ENCODE assay signal across 26 cellular contexts in genomic region chr7:2516194-2516555, GRCh38. TPM values are rescaled to one million over a fixed set of nuclear protein-coding genes. Genes with fewer than 3 reads are reported as not detected.
DNase-seq lines count a peak whose midpoint lies in the region; ATAC-seq, FAIRE-seq and TF ChIP-seq lines count a peak whose summit lies in the region.
"Had no signal": no experiment of that assay in that cellular context is flagged by ENCODE, and none has a peak within 500 bp of the region (broad histone marks: within the 10 kb centered on the region; RNA-seq: fewer than 3 reads in every experiment).

No MANE protein-coding gene starts in this region.

- H3K9me3 ChIP-seq in A549 (no peaks in the 10 kb centered on the region), WERI-Rb-1 (ENCODE audit: severe bottlenecking) (no peaks in the 10 kb centered on the region)
- H3K9me3 ChIP-seq: gastroesophageal sphincter, prostate gland, stomach, transverse colon had no signal

- H3K27me3 ChIP-seq in WERI-Rb-1 (ENCODE audit: insufficient read depth, low read depth, severe bottlenecking), result no peaks in the 10 kb centered on the region

- TF ChIP-seq POLR2A in A549 (IDR thresholded peaks at IDR 0.05; ENCODE audit: low read length), result no peak
- no peak for TF ChIP-seq POLR2A in erythroblast (IDR thresholded peaks at IDR 0.05; ENCODE audit: low read length)

- no peaks in the 10 kb centered on the region for H3K9me3 Mint-ChIP-seq in Calu3 (ENCODE audit: low read depth, unreplicated experiment)
- H3K9me3 Mint-ChIP-seq in activated naive CD8-positive, alpha-beta T cell treated with anti-CD3 and anti-CD28 coated beads, Interleukin-2, amount 50 U/mL, for 24 hours, result no peaks in the 10 kb centered on the region
- H3K9me3 Mint-ChIP-seq: activated T-helper 17 cell treated with anti-CD3 and anti-CD28 coated beads, Interleukin-2, amount 50 U/mL, for 72 hours had no signal

- CTCF ChIA-PET in A549 (lab: Yijun Ruan, JAX) (no interaction called here), Calu3 (lab: Charles Lee) (no interaction called here)

- H3K4me1 Mint-ChIP-seq in Calu3 (ENCODE audit: low read depth, unreplicated experiment), result peaks cover 42% of the 10 kb centered on the region
- H3K4me1 Mint-ChIP-seq in activated naive CD8-positive, alpha-beta T cell treated with anti-CD3 and anti-CD28 coated beads, Interleukin-2, amount 50 U/mL, for 24 hours, result peaks cover 46% of the 10 kb centered on the region

- TF ChIP-seq RAD21 in A549 (conservative IDR thresholded peaks at IDR 0.05 in 1 of 2, IDR thresholded peaks at IDR 0.05 in 1 of 2), result no peak

- TF ChIP-seq CTCF in A549 (IDR thresholded peaks at IDR 0.05) (no peak), Calu3 (IDR thresholded peaks at IDR 0.05; ENCODE audit: unreplicated experiment) (no peak), WERI-Rb-1 (IDR thresholded peaks at IDR 0.05; ENCODE audit: low read depth, low read length) (no peak)

- DNase-seq in A549 (ENCODE audit: low read depth in 1 of 2, low spot score in 1 of 2), result peak; percentile 44 to 56
- peak; percentile 48 for DNase-seq in Calu3
- no peak for DNase-seq in WERI-Rb-1
- DNase-seq in left kidney (ENCODE audit: low read depth, low spot score), result peak; percentile 71
- DNase-seq in activated naive CD8-positive, alpha-beta T cell treated with anti-CD3 and anti-CD28 coated beads, Interleukin-2, amount 50 U/mL, for 24 hours, result no peak
- DNase-seq in erythroblast (lab: John Stamatoyannopoulos, UW), result no peak
- no peak for DNase-seq in activated T-cell treated with anti-CD3 and anti-CD28 coated beads, Interleukin-2, amount 50 U/mL, for 48 hours
- DNase-seq: activated CD4-positive, alpha-beta T cell treated with anti-CD3 and anti-CD28 coated beads for 36 hours; midbrain; NCI-H1417 treated with DMSO at 0.1 percent for 48 hours; NCI-H526 treated with DMSO at 0.1 percent for 48 hours; stomach; transverse colon had no signal

- ATAC-seq in A549 (peak; percentile 1 to 46; a peak in 3 of 6 replicates), HG02973 (IDR thresholded peaks at IDR 0.05; ENCODE audit: unreplicated experiment) (no peak)
- no peak for ATAC-seq in activated naive CD8-positive, alpha-beta T cell treated with anti-CD3 and anti-CD28 coated beads, Interleukin-2, amount 50 U/mL, for 24 hours
- ATAC-seq: activated CD4-positive, alpha-beta T cell treated with anti-CD3 and anti-CD28 coated beads for 36 hours; activated T-helper 17 cell treated with anti-CD3 and anti-CD28 coated beads, Interleukin-2, amount 50 U/mL, for 72 hours; gastroesophageal sphincter; left lobe of liver had no signal

- H3K36me3 ChIP-seq in WERI-Rb-1, result no peaks in the 10 kb centered on the region
- H3K36me3 ChIP-seq: cardiac muscle cell, gastroesophageal sphincter, prostate gland, stomach, transverse colon had no signal

- peak overlapping the region; percentile 60 to 95 for H3K27ac ChIP-seq in A549
- peak overlapping the region; percentile 66; the same call in 1 of the 2 replicates for H3K27ac ChIP-seq in WERI-Rb-1
- H3K27ac ChIP-seq: cardiac muscle cell, epithelial cell of prostate, gastroesophageal sphincter, prostate gland, stomach, transverse colon had no signal

- H3K4me1 ChIP-seq in A549, result peaks cover 46% of the 10 kb centered on the region

- no peak for TF ChIP-seq EP300 in A549 (IDR thresholded peaks at IDR 0.05)

- H3K4me3 ChIP-seq in A549, result no peak overlapping the region
- H3K4me3 ChIP-seq in WERI-Rb-1 (ENCODE audit: low read depth, low read length), result no peak overlapping the region
- H3K4me3 ChIP-seq: cardiac muscle cell, gastroesophageal sphincter, prostate gland, stomach, transverse colon had no signal

- H3K4me3 Mint-ChIP-seq in Calu3 (ENCODE audit: low read depth, unreplicated experiment), result no peak overlapping the region
- H3K4me3 Mint-ChIP-seq in activated naive CD8-positive, alpha-beta T cell treated with anti-CD3 and anti-CD28 coated beads, Interleukin-2, amount 50 U/mL, for 24 hours, result no peak overlapping the region
- H3K4me3 Mint-ChIP-seq: activated CD4-positive, alpha-beta T cell treated with anti-CD3 and anti-CD28 coated beads for 36 hours; activated T-helper 17 cell treated with anti-CD3 and anti-CD28 coated beads, Interleukin-2, amount 50 U/mL, for 72 hours had no signal

- POLR2A ChIA-PET in A549 (lab: Yijun Ruan, JAX), result no interaction called here

- 2% methylated on average over 5 of the region's 8 CpGs for WGBS in A549 (ENCODE audit: missing lambda C conversion rate)

- intact Hi-C loops in Calu3 (cut with micrococcal nuclease; ENCODE audit: unreplicated experiment), result no loop called here

- peak overlapping the region; percentile 73 for H3K4me2 ChIP-seq in A549

- no TSS peak for BruUV-seq in Calu3 (replicated peaks; lab: Mats Ljungman, UMichigan)

- no peak for FAIRE-seq in A549 (lab: Jason Lieb, UNC)
- FAIRE-seq: H54, TTC549 had no signal

- peaks cover 37% of the 10 kb centered on the region for H3K36me3 Mint-ChIP-seq in Calu3 (ENCODE audit: insufficient read depth, unreplicated experiment)
- H3K36me3 Mint-ChIP-seq in activated naive CD8-positive, alpha-beta T cell treated with anti-CD3 and anti-CD28 coated beads, Interleukin-2, amount 50 U/mL, for 24 hours (ENCODE audit: low read depth), result no peaks in the 10 kb centered on the region

- H3K27me3 Mint-ChIP-seq in Calu3 (ENCODE audit: unreplicated experiment), result no peaks in the 10 kb centered on the region
- H3K27me3 Mint-ChIP-seq in activated naive CD8-positive, alpha-beta T cell treated with anti-CD3 and anti-CD28 coated beads, Interleukin-2, amount 50 U/mL, for 24 hours, result no peaks in the 10 kb centered on the region
- H3K27me3 Mint-ChIP-seq: activated CD4-positive, alpha-beta T cell treated with anti-CD3 and anti-CD28 coated beads for 36 hours; activated T-helper 17 cell treated with anti-CD3 and anti-CD28 coated beads, Interleukin-2, amount 50 U/mL, for 72 hours had no signal

- no peak overlapping the region for H3K27ac Mint-ChIP-seq in Calu3 (ENCODE audit: unreplicated experiment)
- H3K27ac Mint-ChIP-seq in activated naive CD8-positive, alpha-beta T cell treated with anti-CD3 and anti-CD28 coated beads, Interleukin-2, amount 50 U/mL, for 24 hours, result no peak overlapping the region
- H3K27ac Mint-ChIP-seq: activated CD4-positive, alpha-beta T cell treated with anti-CD3 and anti-CD28 coated beads for 36 hours; activated T-helper 17 cell treated with anti-CD3 and anti-CD28 coated beads, Interleukin-2, amount 50 U/mL, for 72 hours had no signal

TF ChIP-seq in A549, 52 proteins besides CTCF, POLR2A, EP300 and RAD21:
- peak; percentile 41; the same call in 1 of the 2 replicates for TF ChIP-seq MAX (IDR thresholded peaks at IDR 0.05)
- TF ChIP-seq, protein P1, sequence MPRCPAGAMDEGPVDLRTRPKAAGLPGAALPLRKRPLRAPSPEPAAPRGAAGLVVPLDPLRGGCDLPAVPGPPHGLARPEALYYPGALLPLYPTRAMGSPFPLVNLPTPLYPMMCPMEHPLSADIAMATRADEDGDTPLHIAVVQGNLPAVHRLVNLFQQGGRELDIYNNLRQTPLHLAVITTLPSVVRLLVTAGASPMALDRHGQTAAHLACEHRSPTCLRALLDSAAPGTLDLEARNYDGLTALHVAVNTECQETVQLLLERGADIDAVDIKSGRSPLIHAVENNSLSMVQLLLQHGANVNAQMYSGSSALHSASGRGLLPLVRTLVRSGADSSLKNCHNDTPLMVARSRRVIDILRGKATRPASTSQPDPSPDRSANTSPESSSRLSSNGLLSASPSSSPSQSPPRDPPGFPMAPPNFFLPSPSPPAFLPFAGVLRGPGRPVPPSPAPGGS (IDR thresholded peaks at IDR 0.05), result no peak

RNA-seq across cellular contexts. Expression of gene LFNG, which starts 3.4 kb away (rescaled TPM):
- 2.3 and 2.9 TPM in 2 replicates for polyA plus RNA-seq in A549 (2011; rRNA removed)
- 4.7 and 6.4 TPM in 2 replicates for polyA plus RNA-seq in A549 (2012; cell fraction: cytosol; rRNA removed)
- 10.0 and 15.6 TPM in 2 replicates for polyA plus RNA-seq in A549 (2012; cell fraction: nucleus; rRNA removed)
- 5.8 to 7.3 TPM (median 6.3 TPM) in 3 replicates for polyA plus RNA-seq in A549 (2017; fragmentation: RNase III; extraction: RNeasy Plus Mini Kit Qiagen cat#74134 plus additional on column Dnase treatment)
- polyA minus RNA-seq in A549 (2011; rRNA and poly(A)+ RNA removed), result 2.7 and 3.0 TPM in 2 replicates
- total RNA-seq in Calu3 (2022), result 46.8 and 59.1 TPM in 2 replicates

RNA-seq across cellular contexts. Expression of gene BRAT1, which starts 39.1 kb away (rescaled TPM):
- polyA plus RNA-seq in A549 (2011; rRNA removed), result 11.9 and 13.3 TPM in 2 replicates
- polyA plus RNA-seq in A549 (2012; cell fraction: cytosol; rRNA removed), result 35.3 and 50.2 TPM in 2 replicates
- polyA plus RNA-seq in A549 (2012; cell fraction: nucleus; rRNA removed), result 140 and 205 TPM in 2 replicates
- 22.6 to 25.6 TPM (median 24.4 TPM) in 3 replicates for polyA plus RNA-seq in A549 (2017; fragmentation: RNase III; extraction: RNeasy Plus Mini Kit Qiagen cat#74134 plus additional on column Dnase treatment)
- 12.4 and 13.3 TPM in 2 replicates for polyA minus RNA-seq in A549 (2011; rRNA and poly(A)+ RNA removed)
- total RNA-seq in Calu3 (2022), result 56.2 and 59.6 TPM in 2 replicates

RNA-seq across cellular contexts. Expression of gene GRIFIN, which starts 40.0 kb away (rescaled TPM):
- polyA plus RNA-seq in A549 (2011; rRNA removed) (not detected in 2 replicates), A549 (2017; fragmentation: RNase III; extraction: RNeasy Plus Mini Kit Qiagen cat#74134 plus additional on column Dnase treatment) (not detected in 3 replicates)
- not detected in 2 replicates for polyA plus RNA-seq in A549 (2012; cell fraction: cytosol; rRNA removed)
- not detected in 2 replicates for polyA plus RNA-seq in A549 (2012; cell fraction: nucleus; rRNA removed)
- polyA minus RNA-seq in A549 (2011; rRNA and poly(A)+ RNA removed), result not detected in 2 replicates
- total RNA-seq in Calu3 (2022), result not detected in 2 replicates
- total RNA-seq: activated CD4-positive, alpha-beta T cell treated with anti-CD3 and anti-CD28 coated beads for 36 hours; activated T-helper 17 cell treated with anti-CD3 and anti-CD28 coated beads, Interleukin-2, amount 50 U/mL, for 72 hours; cardiac muscle cell; Daoy; dermis microvascular lymphatic vessel endothelial cell; gastroesophageal sphincter; left lobe of liver; prostate gland; stomach; transverse colon had no signal
- polyA plus RNA-seq: adipose tissue, cardiac muscle cell, neural cell, stomach had no signal

RNA-seq across cellular contexts. Expression of gene IQCE, which starts 42.6 kb away (rescaled TPM):
- polyA plus RNA-seq in A549 (2011; rRNA removed), result 10.1 and 10.6 TPM in 2 replicates
- 8.9 and 9.3 TPM in 2 replicates for polyA plus RNA-seq in A549 (2012; cell fraction: cytosol; rRNA removed)
- polyA plus RNA-seq in A549 (2012; cell fraction: nucleus; rRNA removed), result 16.7 and 18.2 TPM in 2 replicates
- 11.3 to 13.0 TPM (median 12.8 TPM) in 3 replicates for polyA plus RNA-seq in A549 (2017; fragmentation: RNase III; extraction: RNeasy Plus Mini Kit Qiagen cat#74134 plus additional on column Dnase treatment)
- polyA minus RNA-seq in A549 (2011; rRNA and poly(A)+ RNA removed), result 10.6 and 13.3 TPM in 2 replicates
- 94.8 and 96.4 TPM in 2 replicates for total RNA-seq in Calu3 (2022)

Comparison
In these comparisons a context has a peak if more than half of its experiments do, and no peak if none do; other contexts are left out.
1. ATAC-seq: peak in A549 (2 of 2); none in activated naive CD8-positive, alpha-beta T cell treated with anti-CD3 and anti-CD28 coated beads, Interleukin-2, amount 50 U/mL, for 24 hours (single experiment) and HG02973 (single experiment).
2. DNase-seq: peak in A549 (2 of 2), Calu3 (single experiment) and left kidney (single experiment); none in WERI-Rb-1 (single experiment), activated naive CD8-positive, alpha-beta T cell treated with anti-CD3 and anti-CD28 coated beads, Interleukin-2, amount 50 U/mL, for 24 hours (single experiment), erythroblast (0 of 2) and activated T-cell treated with anti-CD3 and anti-CD28 coated beads, Interleukin-2, amount 50 U/mL, for 48 hours (0 of 2).